Comparison of ENCODE assay signal across 8 cellular contexts in genomic region chr6:37059344-37060194, GRCh38. TPM values are rescaled to one million over a fixed set of nuclear protein-coding genes. Genes with fewer than 3 reads are reported as not detected.
DNase-seq lines count a peak whose midpoint lies in the region; ATAC-seq lines count a peak whose summit lies in the region.

No MANE protein-coding gene starts in this region.

- H3K4me1 ChIP-seq in mucosa of stomach (ENCODE audit: control insufficient read depth, insufficient read depth, low read length): peaks cover 29% of the 10 kb centered on the region

- H3K9ac ChIP-seq in mucosa of stomach (ENCODE audit: low read length): peak overlapping the region; percentile 56

- no peak overlapping the region for H3K4me3 Mint-ChIP-seq in activated naive CD8-positive, alpha-beta T cell treated with anti-CD3 and anti-CD28 coated beads, Interleukin-2, amount 50 U/mL, for 24 hours
- no peak overlapping the region for H3K4me3 Mint-ChIP-seq in activated naive CD8-positive, alpha-beta T cell treated with anti-CD3 and anti-CD28 coated beads for 36 hours

- H3K27ac Mint-ChIP-seq in activated naive CD8-positive, alpha-beta T cell treated with anti-CD3 and anti-CD28 coated beads, Interleukin-2, amount 50 U/mL, for 24 hours: no peak overlapping the region
- H3K27ac Mint-ChIP-seq in activated naive CD8-positive, alpha-beta T cell treated with anti-CD3 and anti-CD28 coated beads for 36 hours: no peak overlapping the region

- H3K36me3 ChIP-seq in mucosa of stomach (ENCODE audit: control insufficient read depth, insufficient read depth, low read length): no peaks in the 10 kb centered on the region

- DNase-seq in activated naive CD8-positive, alpha-beta T cell treated with anti-CD3 and anti-CD28 coated beads, Interleukin-2, amount 50 U/mL, for 24 hours: no peak
- DNase-seq in activated naive CD8-positive, alpha-beta T cell treated with anti-CD3 and anti-CD28 coated beads for 36 hours: no peak
- DNase-seq in RPMI7951 (ENCODE audit: low read depth): peak; percentile 97
- no peak for DNase-seq in stimulated activated naive CD4-positive, alpha-beta T cell (lab: John Stamatoyannopoulos, UW)
- no peak for DNase-seq in stimulated activated CD4-positive, alpha-beta T cell treated with anti-CD3 and anti-CD28 coated beads, Interleukin-4, amount 100 ng/mL, for 24 hours

- no peaks in the 10 kb centered on the region for H3K27me3 ChIP-seq in mucosa of stomach (ENCODE audit: control insufficient read depth, insufficient read depth, low read length)

- peak; percentile 29 for ATAC-seq in activated naive CD8-positive, alpha-beta T cell treated with anti-CD3 and anti-CD28 coated beads, Interleukin-2, amount 50 U/mL, for 24 hours
- ATAC-seq in esophagus mucosa (peak; percentile 68), HG03196 (IDR thresholded peaks at IDR 0.05; ENCODE audit: unreplicated experiment) (no peak)

- no peaks in the 10 kb centered on the region for H3K9me3 Mint-ChIP-seq in activated naive CD8-positive, alpha-beta T cell treated with anti-CD3 and anti-CD28 coated beads, Interleukin-2, amount 50 U/mL, for 24 hours
- H3K9me3 Mint-ChIP-seq in activated naive CD8-positive, alpha-beta T cell treated with anti-CD3 and anti-CD28 coated beads for 36 hours: no peaks in the 10 kb centered on the region

- H3K9me3 ChIP-seq in mucosa of stomach (ENCODE audit: control insufficient read depth, low read length): no peaks in the 10 kb centered on the region

- H3K4me3 ChIP-seq in mucosa of stomach (ENCODE audit: low read length): peak overlapping the region; percentile 6

- H3K27me3 Mint-ChIP-seq in activated naive CD8-positive, alpha-beta T cell treated with anti-CD3 and anti-CD28 coated beads, Interleukin-2, amount 50 U/mL, for 24 hours: no peaks in the 10 kb centered on the region
- H3K27me3 Mint-ChIP-seq in activated naive CD8-positive, alpha-beta T cell treated with anti-CD3 and anti-CD28 coated beads for 36 hours: no peaks in the 10 kb centered on the region

- no peaks in the 10 kb centered on the region for H3K36me3 Mint-ChIP-seq in activated naive CD8-positive, alpha-beta T cell treated with anti-CD3 and anti-CD28 coated beads, Interleukin-2, amount 50 U/mL, for 24 hours (ENCODE audit: low read depth)
- H3K36me3 Mint-ChIP-seq in activated naive CD8-positive, alpha-beta T cell treated with anti-CD3 and anti-CD28 coated beads for 36 hours: no peaks in the 10 kb centered on the region

- H3K4me1 Mint-ChIP-seq in activated naive CD8-positive, alpha-beta T cell treated with anti-CD3 and anti-CD28 coated beads, Interleukin-2, amount 50 U/mL, for 24 hours: peaks cover 6% of the 10 kb centered on the region
- H3K4me1 Mint-ChIP-seq in activated naive CD8-positive, alpha-beta T cell treated with anti-CD3 and anti-CD28 coated beads for 36 hours: peaks cover 1% of the 10 kb centered on the region

RNA-seq across cellular contexts. Expression of gene FGD2, which starts 54.1 kb away (rescaled TPM):
- total RNA-seq in activated naive CD8-positive, alpha-beta T cell treated with anti-CD3 and anti-CD28 coated beads for 36 hours: 1 to 10 TPM; 1.7 to 1.8 TPM
- total RNA-seq in RPMI7951 (2014; rRNA removed; shearing (Covaris generic)): not detected in 2 replicates
- total RNA-seq in esophagus mucosa: 9.8 TPM
